In the genomic region with DNA sequence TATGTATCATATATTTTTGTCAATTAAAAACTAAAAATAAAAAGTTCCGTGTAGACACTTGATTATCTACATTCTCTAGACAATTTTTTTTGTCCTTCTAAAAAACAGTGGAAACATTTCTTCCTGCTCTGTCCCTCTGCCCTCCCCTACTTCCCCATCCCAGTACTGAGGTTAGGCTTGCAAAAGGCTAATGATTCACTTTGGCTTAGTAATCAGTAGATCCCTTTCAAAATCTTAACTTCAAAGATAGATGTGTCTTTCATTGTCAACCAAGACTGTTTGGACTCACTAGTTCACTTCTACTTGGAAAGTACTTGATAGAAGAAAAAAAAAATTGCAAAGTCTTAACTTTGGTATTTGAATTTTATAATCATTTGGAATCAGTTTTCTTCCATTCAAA, we compare ENCODE assay signal across 1 cellular context.
TF ChIP-seq lines count a peak whose summit lies in the region.

No MANE protein-coding gene starts in this region.

TF ChIP-seq in SK-N-SH treated with all-trans-retinoic acid at 6 μM for 48 hours, 23 proteins besides CTCF, POLR2A, EP300 and RAD21 (continued from another document):
- TF ChIP-seq ZFP3 (CRISPR knock-in tag; IDR thresholded peaks at IDR 0.05) (no peak), ISL1 (CRISPR knock-in tag; IDR thresholded peaks at IDR 0.05) (no peak), OSR1 (CRISPR knock-in tag; IDR thresholded peaks at IDR 0.05) (no peak), ZNF70 (CRISPR knock-in tag; IDR thresholded peaks at IDR 0.05) (no peak), TOX (CRISPR knock-in tag; IDR thresholded peaks at IDR 0.05; ENCODE audit: borderline replicate concordance) (no peak)
- TF ChIP-seq, protein P1, sequence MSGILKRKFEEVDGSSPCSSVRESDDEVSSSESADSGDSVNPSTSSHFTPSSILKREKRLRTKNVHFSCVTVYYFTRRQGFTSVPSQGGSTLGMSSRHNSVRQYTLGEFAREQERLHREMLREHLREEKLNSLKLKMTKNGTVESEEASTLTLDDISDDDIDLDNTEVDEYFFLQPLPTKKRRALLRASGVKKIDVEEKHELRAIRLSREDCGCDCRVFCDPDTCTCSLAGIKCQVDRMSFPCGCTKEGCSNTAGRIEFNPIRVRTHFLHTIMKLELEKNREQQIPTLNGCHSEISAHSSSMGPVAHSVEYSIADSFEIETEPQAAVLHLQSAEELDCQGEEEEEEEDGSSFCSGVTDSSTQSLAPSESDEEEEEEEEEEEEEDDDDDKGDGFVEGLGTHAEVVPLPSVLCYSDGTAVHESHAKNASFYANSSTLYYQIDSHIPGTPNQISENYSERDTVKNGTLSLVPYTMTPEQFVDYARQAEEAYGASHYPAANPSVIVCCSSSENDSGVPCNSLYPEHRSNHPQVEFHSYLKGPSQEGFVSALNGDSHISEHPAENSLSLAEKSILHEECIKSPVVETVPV (CRISPR knock-in tag; IDR thresholded peaks at IDR 0.05), result no peak
